13 cellular contexts compared by ENCODE assay signal in the genomic region with DNA sequence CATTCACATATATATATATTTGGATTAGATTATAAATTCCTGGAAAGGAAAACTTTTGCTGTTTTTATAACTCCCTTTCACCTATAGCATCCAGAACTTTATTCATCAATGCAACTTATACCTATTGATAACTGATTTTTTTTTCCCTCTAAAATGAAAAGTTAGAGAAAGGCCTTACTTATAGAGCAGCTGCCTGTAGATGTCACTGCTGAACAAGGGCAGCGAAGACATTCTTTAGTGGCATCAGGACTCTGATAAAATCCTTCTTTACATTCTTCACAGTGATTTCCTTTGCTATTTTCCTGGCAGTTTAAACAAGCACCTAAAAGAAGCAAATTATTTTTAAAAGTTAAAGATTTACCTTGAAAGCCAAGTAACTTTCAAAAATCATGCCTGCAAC. TPM values are rescaled to one million over a fixed set of nuclear protein-coding genes. Genes with fewer than 3 reads are reported as not detected.
DNase-seq lines count a peak whose midpoint lies in the region; ATAC-seq, FAIRE-seq and TF ChIP-seq lines count a peak whose summit lies in the region.
"Had no signal": no experiment of that assay in that cellular context is flagged by ENCODE, and none has a peak within 500 bp of the region (broad histone marks: within the 10 kb centered on the region; RNA-seq: fewer than 3 reads in every experiment).

No MANE protein-coding gene starts in this region.

- no peak overlapping the region for H3K27ac ChIP-seq in upper lobe of left lung
- H3K27ac ChIP-seq in CD4-positive, alpha-beta memory T cell (ENCODE audit: low read depth, low read length) = no peak overlapping the region

- TF ChIP-seq CTCF in upper lobe of left lung (IDR thresholded peaks at IDR 0.05) = no peak

- H3K4me1 ChIP-seq in upper lobe of left lung = no peaks in the 10 kb centered on the region
- H3K4me1 ChIP-seq in CD4-positive, alpha-beta memory T cell (ENCODE audit: insufficient read depth, low read length) = no peaks in the 10 kb centered on the region

- no peaks in the 10 kb centered on the region for H3K27me3 Mint-ChIP-seq in CD4-positive, alpha-beta memory T cell
- H3K27me3 Mint-ChIP-seq: activated naive CD4-positive, alpha-beta T cell treated with anti-CD3 and anti-CD28 coated beads, Interleukin-2, amount 50 U/mL, for 24 hours had no signal

- H3K4me1 Mint-ChIP-seq in CD4-positive, alpha-beta memory T cell = no peaks in the 10 kb centered on the region
- H3K4me1 Mint-ChIP-seq: activated naive CD4-positive, alpha-beta T cell treated with anti-CD3 and anti-CD28 coated beads, Interleukin-2, amount 50 U/mL, for 24 hours had no signal

- H3K36me3 ChIP-seq in upper lobe of left lung = peaks cover 0 to 55% (median 9%) of the 10 kb centered on the region in 4 donors
- H3K36me3 ChIP-seq in CD4-positive, alpha-beta memory T cell (ENCODE audit: insufficient read depth, low read length) = peaks cover 6% of the 10 kb centered on the region

- no peak overlapping the region for H3K27ac Mint-ChIP-seq in CD4-positive, alpha-beta memory T cell
- H3K27ac Mint-ChIP-seq: activated naive CD4-positive, alpha-beta T cell treated with anti-CD3 and anti-CD28 coated beads, Interleukin-2, amount 50 U/mL, for 24 hours had no signal

- no peak for ATAC-seq in upper lobe of left lung (ENCODE audit: low FRiP score in 2 of 2)
- no peak for ATAC-seq in GM18520 (IDR thresholded peaks at IDR 0.05; ENCODE audit: unreplicated experiment)

- no peak for TF ChIP-seq POLR2A in upper lobe of left lung (IDR thresholded peaks at IDR 0.05)

- intact Hi-C loops in CD4-positive, alpha-beta memory T cell (cut with micrococcal nuclease) = no loop called here

- WGBS in upper lobe of left lung, 2 donors = 94 to 96% methylated on average over 1 of the region's 1 CpG

- no peak overlapping the region for H3K4me3 Mint-ChIP-seq in CD4-positive, alpha-beta memory T cell
- H3K4me3 Mint-ChIP-seq: activated naive CD4-positive, alpha-beta T cell treated with anti-CD3 and anti-CD28 coated beads, Interleukin-2, amount 50 U/mL, for 24 hours had no signal

- peaks cover 20 to 28% of the 10 kb centered on the region in 2 donors for H3K36me3 Mint-ChIP-seq in CD4-positive, alpha-beta memory T cell

- TF ChIP-seq EP300 in upper lobe of left lung (IDR thresholded peaks at IDR 0.05) = no peak

- no peaks in the 10 kb centered on the region for H3K27me3 ChIP-seq in upper lobe of left lung
- H3K27me3 ChIP-seq in CD4-positive, alpha-beta memory T cell (ENCODE audit: insufficient read depth, low read length) = no peaks in the 10 kb centered on the region

- no peaks in the 10 kb centered on the region for H3K9me3 Mint-ChIP-seq in CD4-positive, alpha-beta memory T cell
- H3K9me3 Mint-ChIP-seq: activated naive CD4-positive, alpha-beta T cell treated with anti-CD3 and anti-CD28 coated beads, Interleukin-2, amount 50 U/mL, for 24 hours had no signal

- DNase-seq in EH (ENCODE audit: low read depth) (peak; percentile 19), LHCN-M2 (ENCODE audit: low read depth) (peak; percentile 13), astrocyte of the hippocampus (ENCODE audit: low read depth, low spot score) (peak; percentile 14), midbrain (lab: John Stamatoyannopoulos, UW) (peak; percentile 35), upper lobe of left lung (no peak), frontal cortex (ENCODE audit: low spot score in 2 of 2) (no peak)
- DNase-seq in CD4-positive, alpha-beta memory T cell = no peak
- DNase-seq: activated CD4-positive, alpha-beta T cell treated with anti-CD3 and anti-CD28 coated beads for 1 hour; effector CD4-positive, alpha-beta T cell; KG1; occipital lobe had no signal

- CTCF ChIA-PET in CD4-positive, alpha-beta memory T cell (lab: Charles Lee; ENCODE audit: partially characterized antibody) = no interaction called here

- no peaks in the 10 kb centered on the region for H3K9me3 ChIP-seq in upper lobe of left lung
- H3K9me3 ChIP-seq in CD4-positive, alpha-beta memory T cell (ENCODE audit: control insufficient read depth in 1 of 2, low read length in 2 of 2) = no peaks in the 10 kb centered on the region

- POLR2A ChIA-PET in CD4-positive, alpha-beta memory T cell (lab: Charles Lee; ENCODE audit: partially characterized antibody) = no interaction called here

- FAIRE-seq in frontal cortex (lab: Jason Lieb, UNC) = no peak

- H3K4me3 ChIP-seq in upper lobe of left lung = no peak overlapping the region
- H3K4me3 ChIP-seq in CD4-positive, alpha-beta memory T cell (ENCODE audit: low read length in 2 of 2) = no peak overlapping the region

RNA-seq across cellular contexts. Expression of gene CDK5RAP2, which starts 32.3 kb away (rescaled TPM):
- total RNA-seq in LHCN-M2 (2014; rRNA removed) = 42.7 and 44.8 TPM in 2 replicates
- 30.5 TPM for polyA plus RNA-seq in LHCN-M2 (2012)
- total RNA-seq in upper lobe of left lung = 100 to 1,000 TPM in 1 of 6 donors, 10 to 100 TPM in 5; 41.7 to 137 (median 51.6) TPM
- total RNA-seq in CD4-positive, alpha-beta memory T cell = 100 to 1,000 TPM in 1 of 2 experiments, 10 to 100 TPM in 1; 88.5 to 102 TPM
- polyA plus RNA-seq in CD4-positive, alpha-beta memory T cell = 10 to 100 TPM in 1 of 2 donors, 1 to 10 TPM in 1; 3.9 to 30.4 TPM
- total RNA-seq in frontal cortex = 41.2 TPM

Comparison
In these comparisons a context has a peak if more than half of its experiments do, and no peak if none do; other contexts are left out.
1. DNase-seq: peak in EH (single experiment), LHCN-M2 (single experiment), astrocyte of the hippocampus (single experiment) and midbrain (single experiment); none in upper lobe of left lung (0 of 2), CD4-positive, alpha-beta memory T cell (0 of 5) and frontal cortex (0 of 2).